In the genomic region with DNA sequence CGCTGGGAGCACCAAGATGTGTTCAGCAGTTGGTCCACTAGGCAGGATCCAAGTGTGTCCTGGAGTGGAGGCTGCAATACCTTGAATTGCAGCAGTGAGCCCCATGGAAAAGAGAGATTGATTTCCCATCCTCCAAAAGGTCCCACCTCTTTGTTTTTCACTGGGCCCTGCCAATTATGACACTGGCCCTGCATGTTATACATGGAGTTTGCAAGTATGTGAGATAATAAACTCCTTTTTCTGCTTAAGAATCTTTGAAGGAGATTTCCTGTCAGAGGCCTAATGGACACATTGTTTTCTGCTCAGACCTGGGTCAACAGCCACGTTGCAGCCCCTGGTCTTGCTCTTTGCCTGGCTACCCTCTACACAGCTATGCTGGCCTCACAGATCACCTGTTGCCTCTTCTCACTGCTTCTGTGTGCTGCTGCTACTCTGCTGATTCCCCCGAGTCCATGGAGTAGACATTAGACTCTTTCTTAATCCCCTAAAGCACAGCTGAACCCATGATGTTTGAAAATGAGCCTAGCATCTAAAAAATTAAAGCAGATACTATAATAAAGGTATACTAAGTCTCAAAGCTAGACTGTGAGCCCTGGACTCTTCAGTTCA, we compare ENCODE assay signal across 6 cellular contexts.
"Had no signal": no experiment of that assay in that cellular context is flagged by ENCODE, and none has a peak within 500 bp of the region (broad histone marks: within the 10 kb centered on the region; RNA-seq: fewer than 3 reads in every experiment).

No MANE protein-coding gene starts in this region.

- H3K4me3 ChIP-seq: GM23338 had no signal

- FAIRE-seq: H1, H54, HepG2 had no signal

- DNase-seq: H9, HCEC 1CT had no signal

- ATAC-seq: GM23338, HepG2 had no signal

- H2AFZ ChIP-seq: GM23338 had no signal

- H3K4me2 ChIP-seq: GM23338 had no signal
